1 cellular context compared by ENCODE assay signal in the genomic region with DNA sequence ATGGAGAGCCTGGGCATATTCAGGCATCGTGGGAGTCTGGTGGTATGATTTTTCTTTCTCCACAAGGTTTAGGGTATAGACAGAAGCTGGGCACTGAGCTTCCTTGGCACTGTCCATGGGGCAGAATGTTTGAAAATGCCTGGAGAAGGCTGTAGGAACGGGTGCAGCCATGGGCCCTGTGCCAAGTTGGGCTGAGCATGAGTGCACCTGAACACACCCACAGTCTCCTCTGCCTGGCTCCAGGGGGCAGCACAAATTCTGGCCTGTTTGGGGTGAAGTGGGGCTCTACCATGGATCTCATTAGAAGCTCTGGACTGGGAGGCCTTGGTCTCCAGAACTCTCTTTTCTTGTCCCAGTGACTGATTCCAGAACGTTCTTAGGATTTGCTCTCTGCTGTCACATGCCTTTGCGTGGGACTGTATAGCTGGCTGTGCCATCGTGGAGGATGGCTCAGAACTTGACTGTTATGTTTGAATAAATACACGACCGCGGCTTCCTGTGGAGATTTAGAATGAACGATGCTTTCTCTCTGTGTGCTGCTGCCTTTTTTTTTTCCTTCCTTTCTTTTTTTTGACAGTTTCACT.
TF ChIP-seq lines count a peak whose summit lies in the region.

No MANE protein-coding gene starts in this region.

TF ChIP-seq in H1, 55 proteins besides CTCF, POLR2A, EP300 and RAD21 (continued from another document):
- no peak for TF ChIP-seq EZH2 (IDR thresholded peaks at IDR 0.05; ENCODE audit: low read depth, low read length, severe bottlenecking)
